In genomic region chr18:45861926-45862325, GRCh38 we compare ENCODE assay signal across 20 cellular contexts. TPM values are rescaled to one million over a fixed set of nuclear protein-coding genes. Genes with fewer than 3 reads are reported as not detected.
"Had no signal": no experiment of that assay in that cellular context is flagged by ENCODE, and none has a peak within 500 bp of the region (broad histone marks: within the 10 kb centered on the region; RNA-seq: fewer than 3 reads in every experiment).

No MANE protein-coding gene starts in this region.

- ATAC-seq: gastrocnemius medialis; left ventricle myocardium superior; lower lobe of right lung; natural killer cell; right lobe of liver; stimulated activated naive B cell treated with anti-CD40 and anti-IgM and Interleukin-4, amounts not matched to agents 10 μg/mL and 1 μg/mL and 100 μg/mL, for 72 hours had no signal

- H3K9me3 ChIP-seq: esophagus squamous epithelium, gastrocnemius medialis, lower lobe of right lung, right lobe of liver, thoracic aorta, tibial nerve, upper lobe of left lung had no signal

- H3K27ac Mint-ChIP-seq: progenitor cell of endocrine pancreas; stimulated activated naive B cell treated with anti-CD40 and anti-IgM and Interleukin-4, amounts not matched to agents 10 μg/mL and 1 μg/mL and 100 μg/mL, for 72 hours; stimulated activated naive CD8-positive, alpha-beta T cell treated with anti-CD3 and anti-CD28 coated beads, Interleukin-15, Interleukin-2, amounts not matched to agents 100 ng/mL and 50 ng/mL, for 24 hours had no signal

- H3K9me3 Mint-ChIP-seq: natural killer cell; stimulated activated naive B cell treated with anti-CD40 and anti-IgM and Interleukin-4, amounts not matched to agents 10 μg/mL and 1 μg/mL and 100 μg/mL, for 72 hours; stimulated activated naive CD8-positive, alpha-beta T cell treated with anti-CD3 and anti-CD28 coated beads, Interleukin-15, Interleukin-2, amounts not matched to agents 100 ng/mL and 50 ng/mL, for 24 hours had no signal

- DNase-seq: dermis blood vessel endothelial cell; effector memory CD4-positive, alpha-beta T cell; erythroblast; esophagus squamous epithelium; foreskin fibroblast; gastrocnemius medialis; head of caudate nucleus; left ventricle myocardium superior; lower lobe of right lung; natural killer cell; right lobe of liver; small intestine; stimulated activated CD4-positive, alpha-beta T cell treated with anti-CD3 and anti-CD28 coated beads, Interleukin-15, amount 100 ng/mL, for 24 hours; stimulated activated CD4-positive, alpha-beta T cell treated with anti-CD3 and anti-CD28 coated beads, Interleukin-2, amount 100 ng/mL, for 48 hours; stimulated activated naive B cell treated with anti-CD40 and anti-IgM and Interleukin-4, amounts not matched to agents 10 μg/mL and 1 μg/mL and 100 μg/mL, for 72 hours; upper lobe of left lung had no signal

- H3K4me3 Mint-ChIP-seq: natural killer cell; stimulated activated naive B cell treated with anti-CD40 and anti-IgM and Interleukin-4, amounts not matched to agents 10 μg/mL and 1 μg/mL and 100 μg/mL, for 72 hours; stimulated activated naive CD8-positive, alpha-beta T cell treated with anti-CD3 and anti-CD28 coated beads, Interleukin-15, Interleukin-2, amounts not matched to agents 100 ng/mL and 50 ng/mL, for 24 hours had no signal

- H3K27me3 Mint-ChIP-seq: progenitor cell of endocrine pancreas; stimulated activated naive B cell treated with anti-CD40 and anti-IgM and Interleukin-4, amounts not matched to agents 10 μg/mL and 1 μg/mL and 100 μg/mL, for 72 hours; stimulated activated naive CD8-positive, alpha-beta T cell treated with anti-CD3 and anti-CD28 coated beads, Interleukin-15, Interleukin-2, amounts not matched to agents 100 ng/mL and 50 ng/mL, for 24 hours had no signal

- H3K4me1 Mint-ChIP-seq: natural killer cell; stimulated activated naive B cell treated with anti-CD40 and anti-IgM and Interleukin-4, amounts not matched to agents 10 μg/mL and 1 μg/mL and 100 μg/mL, for 72 hours had no signal

RNA-seq across cellular contexts. Expression of gene SIGLEC15, which starts 36.5 kb away (rescaled TPM):
- total RNA-seq: dermis blood vessel endothelial cell, esophagus squamous epithelium, gastrocnemius medialis, natural killer cell, progenitor cell of endocrine pancreas had no signal
